In genomic region chr6:135627092-135627715, GRCh38 we compare ENCODE assay signal across 13 cellular contexts.
DNase-seq lines count a peak whose midpoint lies in the region; ATAC-seq and TF ChIP-seq lines count a peak whose summit lies in the region.
"Had no signal": no experiment of that assay in that cellular context is flagged by ENCODE, and none has a peak within 500 bp of the region (broad histone marks: within the 10 kb centered on the region; RNA-seq: fewer than 3 reads in every experiment).

No MANE protein-coding gene starts in this region.

- TF ChIP-seq POLR2A in vagina (IDR thresholded peaks at IDR 0.05) = no peak

- no peaks in the 10 kb centered on the region for H3K27me3 ChIP-seq in vagina

- DNase-seq in GM19238 (ENCODE audit: insufficient read length, low spot score) (peak; percentile 19), left kidney (ENCODE audit: low read depth, low spot score) (peak; percentile 8), vagina (ENCODE audit: extremely low spot score in 2 of 2) (no peak), SKM-1 treated with dmso at 0.1 percent for 144 hours (lab: John Stamatoyannopoulos, UW; ENCODE audit: unreplicated experiment) (no peak), NCI-H748 treated with DMSO at 0.1 percent for 48 hours (lab: John Stamatoyannopoulos, UW) (no peak)
- DNase-seq: activated gamma-delta T cell; caudate nucleus; midbrain; NCI-H1930; stimulated activated CD4-positive, alpha-beta T cell treated with anti-CD3 and anti-CD28 coated beads, Interleukin-4, amount 100 ng/mL, for 24 hours had no signal

- no peak overlapping the region for H3K27ac ChIP-seq in vagina

- peak; percentile 55 for ATAC-seq in GM21717 (IDR thresholded peaks at IDR 0.05; ENCODE audit: unreplicated experiment)
- ATAC-seq in HG03342 (IDR thresholded peaks at IDR 0.05; ENCODE audit: unreplicated experiment) = peak; percentile 90
- ATAC-seq: K562 had no signal

- no peaks in the 10 kb centered on the region for H3K9me3 ChIP-seq in vagina

- intact Hi-C loops in vagina (cut with DNase I) = no loop called here

- no peaks in the 10 kb centered on the region for H3K36me3 ChIP-seq in vagina

- TF ChIP-seq CTCF in vagina (IDR thresholded peaks at IDR 0.05) = no peak

- no peak overlapping the region for H3K4me3 ChIP-seq in vagina
- H3K4me3 ChIP-seq: K562 had no signal

- H3K4me1 ChIP-seq in vagina = no peaks in the 10 kb centered on the region

Comparison
In these comparisons a context has a peak if more than half of its experiments do, and no peak if none do; other contexts are left out.
1. DNase-seq: peak in GM19238 (single experiment) and left kidney (single experiment); none in vagina (0 of 2), SKM-1 treated with dmso at 0.1 percent for 144 hours (single experiment) and NCI-H748 treated with DMSO at 0.1 percent for 48 hours (single experiment).